2 cellular contexts compared by ENCODE assay signal in the genomic region with DNA sequence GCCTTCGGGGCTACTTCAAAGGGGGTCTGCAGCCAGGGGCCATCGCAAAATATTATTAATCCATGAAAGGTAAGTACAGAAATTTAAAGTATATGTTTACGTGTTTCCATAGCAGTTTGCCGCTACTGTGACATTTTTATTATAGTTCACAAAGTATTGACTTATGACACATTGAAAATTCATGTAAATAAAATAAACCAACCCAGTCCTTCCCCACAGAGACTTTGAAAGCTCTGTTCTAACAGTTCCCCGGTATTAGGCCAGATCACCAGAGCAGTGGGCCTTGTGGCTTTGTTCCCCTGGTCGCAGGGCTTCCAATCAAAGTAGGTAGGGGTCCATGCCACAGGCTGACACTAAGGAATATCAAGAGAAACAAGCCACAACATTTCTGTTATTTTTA.
TF ChIP-seq lines count a peak whose summit lies in the region.

No MANE protein-coding gene starts in this region.

TF ChIP-seq in IMR-90, 13 proteins besides CTCF, POLR2A, EP300 and RAD21:
- no peak for TF ChIP-seq CHD1 (IDR thresholded peaks at IDR 0.05; ENCODE audit: low read depth, low read length)
- no peak for TF ChIP-seq MAFK (IDR thresholded peaks at IDR 0.05; ENCODE audit: low read depth, low read length)
- TF ChIP-seq, protein P1, sequence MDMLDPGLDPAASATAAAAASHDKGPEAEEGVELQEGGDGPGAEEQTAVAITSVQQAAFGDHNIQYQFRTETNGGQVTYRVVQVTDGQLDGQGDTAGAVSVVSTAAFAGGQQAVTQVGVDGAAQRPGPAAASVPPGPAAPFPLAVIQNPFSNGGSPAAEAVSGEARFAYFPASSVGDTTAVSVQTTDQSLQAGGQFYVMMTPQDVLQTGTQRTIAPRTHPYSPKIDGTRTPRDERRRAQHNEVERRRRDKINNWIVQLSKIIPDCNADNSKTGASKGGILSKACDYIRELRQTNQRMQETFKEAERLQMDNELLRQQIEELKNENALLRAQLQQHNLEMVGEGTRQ (IDR thresholded peaks at IDR 0.05; ENCODE audit: low read depth, low read length): no peak
- TF ChIP-seq RCOR1 (IDR thresholded peaks at IDR 0.05; ENCODE audit: insufficient replicate concordance, low read length): no peak
- no peak for TF ChIP-seq FOS (IDR thresholded peaks at IDR 0.05; ENCODE audit: low read depth, low read length)
- no peak for TF ChIP-seq BHLHE40 (IDR thresholded peaks at IDR 0.05; ENCODE audit: low read depth, low read length)
- no peak for TF ChIP-seq NFE2L2 (IDR thresholded peaks at IDR 0.05; ENCODE audit: low read depth, low read length)
- TF ChIP-seq, protein P2, sequence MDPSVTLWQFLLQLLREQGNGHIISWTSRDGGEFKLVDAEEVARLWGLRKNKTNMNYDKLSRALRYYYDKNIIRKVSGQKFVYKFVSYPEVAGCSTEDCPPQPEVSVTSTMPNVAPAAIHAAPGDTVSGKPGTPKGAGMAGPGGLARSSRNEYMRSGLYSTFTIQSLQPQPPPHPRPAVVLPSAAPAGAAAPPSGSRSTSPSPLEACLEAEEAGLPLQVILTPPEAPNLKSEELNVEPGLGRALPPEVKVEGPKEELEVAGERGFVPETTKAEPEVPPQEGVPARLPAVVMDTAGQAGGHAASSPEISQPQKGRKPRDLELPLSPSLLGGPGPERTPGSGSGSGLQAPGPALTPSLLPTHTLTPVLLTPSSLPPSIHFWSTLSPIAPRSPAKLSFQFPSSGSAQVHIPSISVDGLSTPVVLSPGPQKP (IDR thresholded peaks at IDR 0.05; ENCODE audit: borderline replicate concordance, low read depth, low read length): no peak
- no peak for TF ChIP-seq SMC3 (IDR thresholded peaks at IDR 0.05; ENCODE audit: low read depth, low read length)
- no peak for TF ChIP-seq CEBPB (IDR thresholded peaks at IDR 0.05; ENCODE audit: low read depth, low read length)
- TF ChIP-seq MAZ (IDR thresholded peaks at IDR 0.05; ENCODE audit: borderline replicate concordance, low read depth, low read length): no peak
- no peak for TF ChIP-seq RFX5 (IDR thresholded peaks at IDR 0.05; ENCODE audit: low read depth, low read length)
- TF ChIP-seq MXI1 (IDR thresholded peaks at IDR 0.05; ENCODE audit: borderline replicate concordance, low read depth, low read length): no peak

TF ChIP-seq in SK-N-SH, 30 proteins besides CTCF, POLR2A, EP300 and RAD21:
- no peak for TF ChIP-seq EZH2phosphoT487 (IDR thresholded peaks at IDR 0.05; ENCODE audit: borderline replicate concordance, low read depth)
- no peak for TF ChIP-seq TCF12 (IDR thresholded peaks at IDR 0.05)
- TF ChIP-seq, protein P3, sequence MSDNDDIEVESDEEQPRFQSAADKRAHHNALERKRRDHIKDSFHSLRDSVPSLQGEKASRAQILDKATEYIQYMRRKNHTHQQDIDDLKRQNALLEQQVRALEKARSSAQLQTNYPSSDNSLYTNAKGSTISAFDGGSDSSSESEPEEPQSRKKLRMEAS (IDR thresholded peaks at IDR 0.05; ENCODE audit: low read depth): no peak
- TF ChIP-seq GABPA (IDR thresholded peaks at IDR 0.05; ENCODE audit: low read depth): no peak
- TF ChIP-seq MEF2A (IDR thresholded peaks at IDR 0.05; ENCODE audit: borderline replicate concordance, low read depth): no peak
- TF ChIP-seq SIN3A (IDR thresholded peaks at IDR 0.05; ENCODE audit: borderline replicate concordance, low read depth, low read length): no peak
- TF ChIP-seq RFX5 (IDR thresholded peaks at IDR 0.05; ENCODE audit: low read length): no peak
- no peak for TF ChIP-seq POLR2AphosphoS5 (IDR thresholded peaks at IDR 0.05; ENCODE audit: low read depth, low read length)
- no peak for TF ChIP-seq CHD2 (IDR thresholded peaks at IDR 0.05; ENCODE audit: low read length, partially characterized antibody)
- TF ChIP-seq NRF1 (IDR thresholded peaks at IDR 0.05; ENCODE audit: low read depth, low read length): no peak
- TF ChIP-seq, protein P4, sequence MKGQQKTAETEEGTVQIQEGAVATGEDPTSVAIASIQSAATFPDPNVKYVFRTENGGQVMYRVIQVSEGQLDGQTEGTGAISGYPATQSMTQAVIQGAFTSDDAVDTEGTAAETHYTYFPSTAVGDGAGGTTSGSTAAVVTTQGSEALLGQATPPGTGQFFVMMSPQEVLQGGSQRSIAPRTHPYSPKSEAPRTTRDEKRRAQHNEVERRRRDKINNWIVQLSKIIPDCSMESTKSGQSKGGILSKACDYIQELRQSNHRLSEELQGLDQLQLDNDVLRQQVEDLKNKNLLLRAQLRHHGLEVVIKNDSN (IDR thresholded peaks at IDR 0.05; ENCODE audit: borderline replicate concordance, low read depth): no peak
- no peak for TF ChIP-seq TAF1 (IDR thresholded peaks at IDR 0.05; ENCODE audit: borderline replicate concordance, low read depth, low read length)
- TF ChIP-seq, protein P5, sequence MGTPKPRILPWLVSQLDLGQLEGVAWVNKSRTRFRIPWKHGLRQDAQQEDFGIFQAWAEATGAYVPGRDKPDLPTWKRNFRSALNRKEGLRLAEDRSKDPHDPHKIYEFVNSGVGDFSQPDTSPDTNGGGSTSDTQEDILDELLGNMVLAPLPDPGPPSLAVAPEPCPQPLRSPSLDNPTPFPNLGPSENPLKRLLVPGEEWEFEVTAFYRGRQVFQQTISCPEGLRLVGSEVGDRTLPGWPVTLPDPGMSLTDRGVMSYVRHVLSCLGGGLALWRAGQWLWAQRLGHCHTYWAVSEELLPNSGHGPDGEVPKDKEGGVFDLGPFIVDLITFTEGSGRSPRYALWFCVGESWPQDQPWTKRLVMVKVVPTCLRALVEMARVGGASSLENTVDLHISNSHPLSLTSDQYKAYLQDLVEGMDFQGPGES (IDR thresholded peaks at IDR 0.05; ENCODE audit: low read depth, low read length): no peak
- TF ChIP-seq, protein P6, sequence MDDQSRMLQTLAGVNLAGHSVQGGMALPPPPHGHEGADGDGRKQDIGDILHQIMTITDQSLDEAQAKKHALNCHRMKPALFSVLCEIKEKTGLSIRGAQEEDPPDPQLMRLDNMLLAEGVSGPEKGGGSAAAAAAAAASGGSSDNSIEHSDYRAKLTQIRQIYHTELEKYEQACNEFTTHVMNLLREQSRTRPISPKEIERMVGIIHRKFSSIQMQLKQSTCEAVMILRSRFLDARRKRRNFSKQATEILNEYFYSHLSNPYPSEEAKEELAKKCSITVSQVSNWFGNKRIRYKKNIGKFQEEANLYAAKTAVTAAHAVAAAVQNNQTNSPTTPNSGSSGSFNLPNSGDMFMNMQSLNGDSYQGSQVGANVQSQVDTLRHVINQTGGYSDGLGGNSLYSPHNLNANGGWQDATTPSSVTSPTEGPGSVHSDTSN (IDR thresholded peaks at IDR 0.05): no peak
